11 cellular contexts compared by ENCODE assay signal in genomic region chr12:53215497-53215896, GRCh38. TPM values are rescaled to one million over a fixed set of nuclear protein-coding genes. Genes with fewer than 3 reads are reported as not detected.
DNase-seq lines count a peak whose midpoint lies in the region; ATAC-seq and TF ChIP-seq lines count a peak whose summit lies in the region.
"Had no signal": no experiment of that assay in that cellular context is flagged by ENCODE, and none has a peak within 500 bp of the region (broad histone marks: within the 10 kb centered on the region; RNA-seq: fewer than 3 reads in every experiment).

No MANE protein-coding gene starts in this region.

- H3K4me1 Mint-ChIP-seq in IgD-negative memory B cell = peaks cover 29 to 54% (median 32%) of the 10 kb centered on the region in 3 donors
- H3K4me1 Mint-ChIP-seq in brain = peaks cover 48% of the 10 kb centered on the region

- H3K9me3 Mint-ChIP-seq in IgD-negative memory B cell (no peaks in the 10 kb centered on the region), brain (peaks cover 0 to 3% (median 0%) of the 10 kb centered on the region in 5 experiments)

- DNase-seq in osteoblast (ENCODE audit: insufficient read length, low spot score, missing footprints) = peak; percentile 27
- no peak for DNase-seq in DMS79 (lab: John Stamatoyannopoulos, UW)
- DNase-seq in stimulated activated CD4-positive, alpha-beta T cell treated with anti-CD3 and anti-CD28 coated beads, Interleukin-4, amount 100 ng/mL, for 1 hour = no peak
- DNase-seq: kidney glomerular epithelial cell, MG63, upper lobe of right lung had no signal

- H3K27ac ChIP-seq in osteoblast (ENCODE audit: low read depth, low read length) = no peak overlapping the region

- peaks cover 56% of the 10 kb centered on the region for H3K79me2 ChIP-seq in osteoblast (ENCODE audit: insufficient read depth, low read length)

- no peak overlapping the region for H3K4me3 ChIP-seq in osteoblast (ENCODE audit: insufficient read depth, low read length)
- H3K4me3 ChIP-seq: MG63, upper lobe of right lung had no signal

- H3K36me3 Mint-ChIP-seq in IgD-negative memory B cell = no peaks in the 10 kb centered on the region
- peaks cover 4% of the 10 kb centered on the region for H3K36me3 Mint-ChIP-seq in brain

- ATAC-seq in GM18505 (IDR thresholded peaks at IDR 0.05; ENCODE audit: unreplicated experiment) = no peak
- ATAC-seq: SK-N-SH treated with all-trans-retinoic acid at 6 μM for 48 hours had no signal

- H3K4me2 ChIP-seq in osteoblast (ENCODE audit: insufficient read depth, low read length) = no peak overlapping the region

- H3K9me3 ChIP-seq in osteoblast (ENCODE audit: low read depth, low read length) = no peaks in the 10 kb centered on the region
- H3K9me3 ChIP-seq: MG63, upper lobe of right lung had no signal

- H2AFZ ChIP-seq in osteoblast (ENCODE audit: low read length) = no peak overlapping the region

- TF ChIP-seq CTCF in brain (conservative IDR thresholded peaks at IDR 0.05) (no peak), osteoblast (IDR thresholded peaks at IDR 0.05; ENCODE audit: extremely low read depth, low read depth, low read length) (no peak)

- H3K4me3 Mint-ChIP-seq in IgD-negative memory B cell (peak overlapping the region in 2 of 4 donors; percentile 36 to 65), brain (no peak overlapping the region)

- peak overlapping the region in 2 of 3 donors; percentile 86 to 90 for H3K27ac Mint-ChIP-seq in IgD-negative memory B cell
- H3K27ac Mint-ChIP-seq in brain = peak overlapping the region in 3 of 5 experiments; percentile 2 to 53 (median 38)

- H3K36me3 ChIP-seq in osteoblast (ENCODE audit: insufficient read depth, low read length) = peaks cover 49% of the 10 kb centered on the region

- TF ChIP-seq POLR2A in GM18505 (IDR thresholded peaks at IDR 0.05; ENCODE audit: borderline replicate concordance, extremely low read depth, insufficient read depth, insufficient read length) = no peak

- H4K20me1 ChIP-seq in osteoblast (ENCODE audit: insufficient read depth, low read length) = peaks cover 5% of the 10 kb centered on the region

- H3K27me3 ChIP-seq in osteoblast (ENCODE audit: insufficient read depth, low read length) = no peaks in the 10 kb centered on the region
- H3K27me3 ChIP-seq: MG63, upper lobe of right lung had no signal

- H3K4me1 ChIP-seq in osteoblast (ENCODE audit: insufficient read depth, low read length) = peaks cover 35% of the 10 kb centered on the region

- H3K27me3 Mint-ChIP-seq in IgD-negative memory B cell (no peaks in the 10 kb centered on the region), brain (peaks cover 22% of the 10 kb centered on the region)

RNA-seq across cellular contexts. Expression of gene ITGB7, which starts 8.4 kb away (rescaled TPM):
- 238 TPM for polyA plus RNA-seq in IgD-negative memory B cell
- 0.39 TPM for polyA plus RNA-seq in brain (ENCODE audit: insufficient read depth, low read depth, low replicate concordance)
- 0.88 and 1.1 TPM in 2 replicates for total RNA-seq in osteoblast
- total RNA-seq: NCI-H460 had no signal

RNA-seq across cellular contexts. Expression of gene RARG, which starts 16.5 kb away (rescaled TPM):
- polyA plus RNA-seq in IgD-negative memory B cell (4.8 TPM), brain (ENCODE audit: insufficient read depth, low read depth, low replicate concordance) (4.1 TPM)
- total RNA-seq in osteoblast = 46.6 and 49.9 TPM in 2 replicates

RNA-seq across cellular contexts. Expression of gene CSAD, which starts 34.8 kb away (rescaled TPM):
- 0.58 TPM for polyA plus RNA-seq in IgD-negative memory B cell
- 2.6 TPM for polyA plus RNA-seq in brain (ENCODE audit: insufficient read depth, low read depth, low replicate concordance)
- total RNA-seq in osteoblast = 9.1 and 9.4 TPM in 2 replicates

RNA-seq across cellular contexts. Expression of gene ZNF740, which starts 35.0 kb away (rescaled TPM):
- polyA plus RNA-seq in IgD-negative memory B cell (5.0 TPM), brain (ENCODE audit: insufficient read depth, low read depth, low replicate concordance) (11.0 TPM)
- 14.7 and 19.5 TPM in 2 replicates for total RNA-seq in osteoblast

RNA-seq across cellular contexts. Expression of gene ESPL1, which starts 52.6 kb away (rescaled TPM):
- polyA plus RNA-seq in IgD-negative memory B cell (not detected), brain (ENCODE audit: insufficient read depth, low read depth, low replicate concordance) (11.8 TPM)
- 0.72 and 1.8 TPM in 2 replicates for total RNA-seq in osteoblast

Comparison
In these comparisons a context has a peak if more than half of its experiments do, and no peak if none do; other contexts are left out.
1. RNA of gene ITGB7, which starts 8.4 kb away (polyA plus RNA-seq): 238 TPM in IgD-negative memory B cell (single experiment); 0.39 TPM in brain (single experiment); every median in the first group is over 100 times any median in the second.